ENCODE assay signal across 9 cellular contexts in genomic region chr2:176491172-176491904, GRCh38.
DNase-seq lines count a peak whose midpoint lies in the region; ATAC-seq and TF ChIP-seq lines count a peak whose summit lies in the region.
"Had no signal": no experiment of that assay in that cellular context is flagged by ENCODE, and none has a peak within 500 bp of the region (broad histone marks: within the 10 kb centered on the region; RNA-seq: fewer than 3 reads in every experiment).

No MANE protein-coding gene starts in this region.

- H3K27me3 ChIP-seq in gastrocnemius medialis = peaks cover 0 to 5% (median 0%) of the 10 kb centered on the region in 3 donors

- intact Hi-C loops in gastrocnemius medialis (cut with DNase I; ENCODE audit: low total_unique reads) = no loop called here

- ATAC-seq in HG02943 (IDR thresholded peaks at IDR 0.05; ENCODE audit: low read depth, unreplicated experiment) = peak; percentile 78
- peak; percentile 89 to 93 for ATAC-seq in gastrocnemius medialis

- H3K27ac ChIP-seq in gastrocnemius medialis = peak overlapping the region; percentile 64 to 75 (median 67)

- no peaks in the 10 kb centered on the region for H3K9me3 ChIP-seq in gastrocnemius medialis
- H3K9me3 ChIP-seq: thyroid gland had no signal

- DNase-seq in activated gamma-delta T cell treated with Interleukin-2 at 50 U/mL for 16 hours = peak; percentile 16
- DNase-seq in activated gamma-delta T cell (lab: John Stamatoyannopoulos, UW) = no peak
- peak; percentile 89 for DNase-seq in RKO (ENCODE audit: low spot score)
- peak; percentile 96 for DNase-seq in fibroblast of pulmonary artery (ENCODE audit: low read depth)
- DNase-seq in gastrocnemius medialis = peak; percentile 67 to 83
- DNase-seq in NCI-H524 treated with DMSO at 0.1 percent for 48 hours (lab: John Stamatoyannopoulos, UW) = no peak
- no peak for DNase-seq in DMS53 treated with DMSO at 0.1 percent for 48 hours (lab: John Stamatoyannopoulos, UW; ENCODE audit: unreplicated experiment)

- no peak for TF ChIP-seq CTCF in fibroblast of pulmonary artery (IDR thresholded peaks at IDR 0.05; ENCODE audit: low read length, missing control alignments)
- no peak for TF ChIP-seq CTCF in gastrocnemius medialis (IDR thresholded peaks at IDR 0.05 in 4 of 5, conservative IDR thresholded peaks at IDR 0.05 in 1 of 5)

- peaks cover 3 to 6% of the 10 kb centered on the region in 2 donors for H3K4me1 ChIP-seq in gastrocnemius medialis

- H3K4me3 ChIP-seq in fibroblast of pulmonary artery (replicated peaks; ENCODE audit: low read depth, low read length) (no peak overlapping the region), gastrocnemius medialis (peak overlapping the region in 3 of 4 donors; percentile 12 to 45 (median 32))
- H3K4me3 ChIP-seq: thyroid gland had no signal

- no peaks in the 10 kb centered on the region for H3K36me3 ChIP-seq in gastrocnemius medialis
- H3K36me3 ChIP-seq: thyroid gland had no signal

- TF ChIP-seq POLR2A in gastrocnemius medialis (IDR thresholded peaks at IDR 0.05) = peak; percentile 17 to 31

- in situ Hi-C loops in gastrocnemius medialis (cut with MboI; ENCODE audit: low sequenced_read_pairs in 4 of 4) = no loop called here

Comparison
In these comparisons a context has a peak if more than half of its experiments do, and no peak if none do; other contexts are left out.
1. DNase-seq: peak in activated gamma-delta T cell treated with Interleukin-2 at 50 U/mL for 16 hours (single experiment), RKO (single experiment), fibroblast of pulmonary artery (single experiment) and gastrocnemius medialis (2 of 2); none in activated gamma-delta T cell (single experiment), NCI-H524 treated with DMSO at 0.1 percent for 48 hours (single experiment) and DMS53 treated with DMSO at 0.1 percent for 48 hours (single experiment).